In genomic region chr7:5598261-5598761, GRCh38 we compare ENCODE assay signal across 1 cellular context.
TF ChIP-seq lines count a peak whose summit lies in the region.

No MANE protein-coding gene starts in this region.

TF ChIP-seq in GM12878, 131 proteins besides CTCF, POLR2A, EP300 and RAD21:
- TF ChIP-seq, protein P1, sequence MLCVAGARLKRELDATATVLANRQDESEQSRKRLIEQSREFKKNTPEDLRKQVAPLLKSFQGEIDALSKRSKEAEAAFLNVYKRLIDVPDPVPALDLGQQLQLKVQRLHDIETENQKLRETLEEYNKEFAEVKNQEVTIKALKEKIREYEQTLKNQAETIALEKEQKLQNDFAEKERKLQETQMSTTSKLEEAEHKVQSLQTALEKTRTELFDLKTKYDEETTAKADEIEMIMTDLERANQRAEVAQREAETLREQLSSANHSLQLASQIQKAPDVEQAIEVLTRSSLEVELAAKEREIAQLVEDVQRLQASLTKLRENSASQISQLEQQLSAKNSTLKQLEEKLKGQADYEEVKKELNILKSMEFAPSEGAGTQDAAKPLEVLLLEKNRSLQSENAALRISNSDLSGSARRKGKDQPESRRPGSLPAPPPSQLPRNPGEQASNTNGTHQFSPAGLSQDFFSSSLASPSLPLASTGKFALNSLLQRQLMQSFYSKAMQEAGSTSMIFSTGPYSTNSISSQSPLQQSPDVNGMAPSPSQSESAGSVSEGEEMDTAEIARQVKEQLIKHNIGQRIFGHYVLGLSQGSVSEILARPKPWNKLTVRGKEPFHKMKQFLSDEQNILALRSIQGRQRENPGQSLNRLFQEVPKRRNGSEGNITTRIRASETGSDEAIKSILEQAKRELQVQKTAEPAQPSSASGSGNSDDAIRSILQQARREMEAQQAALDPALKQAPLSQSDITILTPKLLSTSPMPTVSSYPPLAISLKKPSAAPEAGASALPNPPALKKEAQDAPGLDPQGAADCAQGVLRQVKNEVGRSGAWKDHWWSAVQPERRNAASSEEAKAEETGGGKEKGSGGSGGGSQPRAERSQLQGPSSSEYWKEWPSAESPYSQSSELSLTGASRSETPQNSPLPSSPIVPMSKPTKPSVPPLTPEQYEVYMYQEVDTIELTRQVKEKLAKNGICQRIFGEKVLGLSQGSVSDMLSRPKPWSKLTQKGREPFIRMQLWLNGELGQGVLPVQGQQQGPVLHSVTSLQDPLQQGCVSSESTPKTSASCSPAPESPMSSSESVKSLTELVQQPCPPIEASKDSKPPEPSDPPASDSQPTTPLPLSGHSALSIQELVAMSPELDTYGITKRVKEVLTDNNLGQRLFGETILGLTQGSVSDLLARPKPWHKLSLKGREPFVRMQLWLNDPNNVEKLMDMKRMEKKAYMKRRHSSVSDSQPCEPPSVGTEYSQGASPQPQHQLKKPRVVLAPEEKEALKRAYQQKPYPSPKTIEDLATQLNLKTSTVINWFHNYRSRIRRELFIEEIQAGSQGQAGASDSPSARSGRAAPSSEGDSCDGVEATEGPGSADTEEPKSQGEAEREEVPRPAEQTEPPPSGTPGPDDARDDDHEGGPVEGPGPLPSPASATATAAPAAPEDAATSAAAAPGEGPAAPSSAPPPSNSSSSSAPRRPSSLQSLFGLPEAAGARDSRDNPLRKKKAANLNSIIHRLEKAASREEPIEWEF (IDR thresholded peaks at IDR 0.05; ENCODE audit: insufficient replicate concordance, low read depth, low read length), result no peak
- TF ChIP-seq CBX5 (IDR thresholded peaks at IDR 0.05; ENCODE audit: low read depth), result no peak
- no peak for TF ChIP-seq ATF7 (IDR thresholded peaks at IDR 0.05; ENCODE audit: low read depth)
- no peak for TF ChIP-seq ETV6 (conservative IDR thresholded peaks at IDR 0.05 in 1 of 2, IDR thresholded peaks at IDR 0.05 in 1 of 2; ENCODE audit: borderline replicate concordance in 1 of 2, low read depth in 1 of 2)
- TF ChIP-seq ESRRA (IDR thresholded peaks at IDR 0.05; ENCODE audit: low read length), result no peak
- TF ChIP-seq, protein P2, sequence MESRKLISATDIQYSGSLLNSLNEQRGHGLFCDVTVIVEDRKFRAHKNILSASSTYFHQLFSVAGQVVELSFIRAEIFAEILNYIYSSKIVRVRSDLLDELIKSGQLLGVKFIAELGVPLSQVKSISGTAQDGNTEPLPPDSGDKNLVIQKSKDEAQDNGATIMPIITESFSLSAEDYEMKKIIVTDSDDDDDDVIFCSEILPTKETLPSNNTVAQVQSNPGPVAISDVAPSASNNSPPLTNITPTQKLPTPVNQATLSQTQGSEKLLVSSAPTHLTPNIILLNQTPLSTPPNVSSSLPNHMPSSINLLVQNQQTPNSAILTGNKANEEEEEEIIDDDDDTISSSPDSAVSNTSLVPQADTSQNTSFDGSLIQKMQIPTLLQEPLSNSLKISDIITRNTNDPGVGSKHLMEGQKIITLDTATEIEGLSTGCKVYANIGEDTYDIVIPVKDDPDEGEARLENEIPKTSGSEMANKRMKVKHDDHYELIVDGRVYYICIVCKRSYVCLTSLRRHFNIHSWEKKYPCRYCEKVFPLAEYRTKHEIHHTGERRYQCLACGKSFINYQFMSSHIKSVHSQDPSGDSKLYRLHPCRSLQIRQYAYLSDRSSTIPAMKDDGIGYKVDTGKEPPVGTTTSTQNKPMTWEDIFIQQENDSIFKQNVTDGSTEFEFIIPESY (IDR thresholded peaks at IDR 0.05), result no peak; the same call in 1 of the 2 replicates
- TF ChIP-seq TARDBP (IDR thresholded peaks at IDR 0.05; ENCODE audit: borderline replicate concordance), result no peak
- no peak for TF ChIP-seq YBX1 (IDR thresholded peaks at IDR 0.05)
- TF ChIP-seq IKZF1 (conservative IDR thresholded peaks at IDR 0.05), result 0 out of 2 replicates have a peak, but pooled peaks have one; percentile 10
- no peak for TF ChIP-seq PML (IDR thresholded peaks at IDR 0.05; ENCODE audit: low read length)
- TF ChIP-seq EGR1 (IDR thresholded peaks at IDR 0.05; ENCODE audit: borderline replicate concordance in 1 of 2, low read depth in 2 of 2, low read length in 2 of 2), result no peak
- TF ChIP-seq, protein P3, sequence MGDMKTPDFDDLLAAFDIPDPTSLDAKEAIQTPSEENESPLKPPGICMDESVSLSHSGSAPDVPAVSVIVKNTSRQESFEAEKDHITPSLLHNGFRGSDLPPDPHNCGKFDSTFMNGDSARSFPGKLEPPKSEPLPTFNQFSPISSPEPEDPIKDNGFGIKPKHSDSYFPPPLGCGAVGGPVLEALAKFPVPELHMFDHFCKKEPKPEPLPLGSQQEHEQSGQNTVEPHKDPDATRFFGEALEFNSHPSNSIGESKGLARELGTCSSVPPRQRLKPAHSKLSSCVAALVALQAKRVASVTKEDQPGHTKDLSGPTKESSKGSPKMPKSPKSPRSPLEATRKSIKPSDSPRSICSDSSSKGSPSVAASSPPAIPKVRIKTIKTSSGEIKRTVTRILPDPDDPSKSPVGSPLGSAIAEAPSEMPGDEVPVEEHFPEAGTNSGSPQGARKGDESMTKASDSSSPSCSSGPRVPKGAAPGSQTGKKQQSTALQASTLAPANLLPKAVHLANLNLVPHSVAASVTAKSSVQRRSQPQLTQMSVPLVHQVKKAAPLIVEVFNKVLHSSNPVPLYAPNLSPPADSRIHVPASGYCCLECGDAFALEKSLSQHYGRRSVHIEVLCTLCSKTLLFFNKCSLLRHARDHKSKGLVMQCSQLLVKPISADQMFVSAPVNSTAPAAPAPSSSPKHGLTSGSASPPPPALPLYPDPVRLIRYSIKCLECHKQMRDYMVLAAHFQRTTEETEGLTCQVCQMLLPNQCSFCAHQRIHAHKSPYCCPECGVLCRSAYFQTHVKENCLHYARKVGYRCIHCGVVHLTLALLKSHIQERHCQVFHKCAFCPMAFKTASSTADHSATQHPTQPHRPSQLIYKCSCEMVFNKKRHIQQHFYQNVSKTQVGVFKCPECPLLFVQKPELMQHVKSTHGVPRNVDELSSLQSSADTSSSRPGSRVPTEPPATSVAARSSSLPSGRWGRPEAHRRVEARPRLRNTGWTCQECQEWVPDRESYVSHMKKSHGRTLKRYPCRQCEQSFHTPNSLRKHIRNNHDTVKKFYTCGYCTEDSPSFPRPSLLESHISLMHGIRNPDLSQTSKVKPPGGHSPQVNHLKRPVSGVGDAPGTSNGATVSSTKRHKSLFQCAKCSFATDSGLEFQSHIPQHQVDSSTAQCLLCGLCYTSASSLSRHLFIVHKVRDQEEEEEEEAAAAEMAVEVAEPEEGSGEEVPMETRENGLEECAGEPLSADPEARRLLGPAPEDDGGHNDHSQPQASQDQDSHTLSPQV (IDR thresholded peaks at IDR 0.05), result no peak
- TF ChIP-seq ZNF207 (IDR thresholded peaks at IDR 0.05; ENCODE audit: borderline replicate concordance), result no peak
- TF ChIP-seq EED (IDR thresholded peaks at IDR 0.05; ENCODE audit: low read depth), result no peak
- TF ChIP-seq SUZ12 (IDR thresholded peaks at IDR 0.05; ENCODE audit: unreplicated experiment), result no peak
- 0 out of 2 replicates have a peak, but pooled peaks have one; percentile 63 for TF ChIP-seq POLR2AphosphoS5 (IDR thresholded peaks at IDR 0.05; ENCODE audit: low read length)
- TF ChIP-seq BCL11A (IDR thresholded peaks at IDR 0.05; ENCODE audit: low read depth, low read length), result no peak
- TF ChIP-seq, protein P4, sequence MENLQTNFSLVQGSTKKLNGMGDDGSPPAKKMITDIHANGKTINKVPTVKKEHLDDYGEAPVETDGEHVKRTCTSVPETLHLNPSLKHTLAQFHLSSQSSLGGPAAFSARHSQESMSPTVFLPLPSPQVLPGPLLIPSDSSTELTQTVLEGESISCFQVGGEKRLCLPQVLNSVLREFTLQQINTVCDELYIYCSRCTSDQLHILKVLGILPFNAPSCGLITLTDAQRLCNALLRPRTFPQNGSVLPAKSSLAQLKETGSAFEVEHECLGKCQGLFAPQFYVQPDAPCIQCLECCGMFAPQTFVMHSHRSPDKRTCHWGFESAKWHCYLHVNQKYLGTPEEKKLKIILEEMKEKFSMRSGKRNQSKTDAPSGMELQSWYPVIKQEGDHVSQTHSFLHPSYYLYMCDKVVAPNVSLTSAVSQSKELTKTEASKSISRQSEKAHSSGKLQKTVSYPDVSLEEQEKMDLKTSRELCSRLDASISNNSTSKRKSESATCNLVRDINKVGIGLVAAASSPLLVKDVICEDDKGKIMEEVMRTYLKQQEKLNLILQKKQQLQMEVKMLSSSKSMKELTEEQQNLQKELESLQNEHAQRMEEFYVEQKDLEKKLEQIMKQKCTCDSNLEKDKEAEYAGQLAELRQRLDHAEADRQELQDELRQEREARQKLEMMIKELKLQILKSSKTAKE (IDR thresholded peaks at IDR 0.05; ENCODE audit: low read depth, poor library complexity, severe bottlenecking), result no peak
- no peak for TF ChIP-seq POU2F2 (IDR thresholded peaks at IDR 0.05; ENCODE audit: borderline replicate concordance, low read depth, low read length)
- no peak for TF ChIP-seq SP1 (IDR thresholded peaks at IDR 0.05; ENCODE audit: low read depth, low read length)
- TF ChIP-seq MXI1 (IDR thresholded peaks at IDR 0.05; ENCODE audit: low read depth, low read length), result no peak
- 0 out of 2 replicates have a peak, but pooled peaks have one; percentile 16 for TF ChIP-seq MLLT1 (IDR thresholded peaks at IDR 0.05)
TF ChIP-seq in GM12878: peak in this region for 3.
